Comparison of ENCODE assay signal across 8 cellular contexts in the genomic region with DNA sequence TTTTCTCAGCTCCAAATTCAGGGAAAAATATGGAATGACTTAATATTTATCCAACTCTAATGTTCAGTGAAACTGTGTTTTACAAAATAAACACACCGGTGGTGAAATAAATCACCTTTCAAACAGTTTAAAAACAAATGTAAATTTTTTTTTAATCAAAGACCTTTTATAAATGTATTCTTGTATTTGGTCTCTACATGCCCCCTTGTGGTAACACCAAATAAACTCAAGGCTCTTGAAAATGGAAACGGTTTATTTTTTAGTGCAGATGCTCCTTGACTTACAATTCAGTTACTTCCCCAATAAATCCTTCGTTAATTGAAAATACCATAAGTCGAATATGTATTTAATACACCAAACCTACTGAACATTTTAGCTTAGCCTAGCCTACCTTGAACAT. TPM values are rescaled to one million over a fixed set of nuclear protein-coding genes. Genes with fewer than 3 reads are reported as not detected.
DNase-seq lines count a peak whose midpoint lies in the region; ATAC-seq and TF ChIP-seq lines count a peak whose summit lies in the region.

No MANE protein-coding gene starts in this region.

- H2AFZ ChIP-seq in mesenchymal stem cell (ENCODE audit: low read depth, low read length): no peak overlapping the region

- no peak overlapping the region for H2AK5ac ChIP-seq in mesenchymal stem cell (ENCODE audit: low read length, severe bottlenecking)

- no peak overlapping the region for H3K18ac ChIP-seq in mesenchymal stem cell (ENCODE audit: low read depth in 1 of 2, low read length in 2 of 2)

- H3K4me1 ChIP-seq in mesenchymal stem cell (ENCODE audit: control insufficient read depth, insufficient read depth, low read depth, low read length): no peaks in the 10 kb centered on the region

- H2BK120ac ChIP-seq in mesenchymal stem cell (ENCODE audit: low read depth, low read length): no peak overlapping the region

- H3K9me3 ChIP-seq in mesenchymal stem cell (ENCODE audit: control insufficient read depth, low read length): no peaks in the 10 kb centered on the region

- peak overlapping the region; percentile 86 for H3K9ac ChIP-seq in mesenchymal stem cell (ENCODE audit: low read length)

- no peaks in the 10 kb centered on the region for H3K27me3 ChIP-seq in mesenchymal stem cell (ENCODE audit: control insufficient read depth in 1 of 2, insufficient read depth in 1 of 2, low read length in 2 of 2)

- H3K36me3 Mint-ChIP-seq in brain: no peaks in the 10 kb centered on the region

- no peak overlapping the region for H3K4ac ChIP-seq in mesenchymal stem cell (ENCODE audit: low read depth in 1 of 2, low read length in 2 of 2)

- no peaks in the 10 kb centered on the region for H3K27me3 Mint-ChIP-seq in brain

- no peak overlapping the region for H3K23ac ChIP-seq in mesenchymal stem cell (ENCODE audit: low read length in 2 of 2)

- DNase-seq in COLO829 (ENCODE audit: low spot score) (peak; percentile 7), Kasumi-1 (lab: John Stamatoyannopoulos, UW) (peak; percentile 21 to 50), mesenchymal stem cell (no peak)
- DNase-seq in activated CD4-positive, CD25-positive, alpha-beta regulatory T cell treated with anti-CD3 and anti-CD28 coated beads, Interleukin-2, amount 50 U/mL, for 72 hours: no peak
- DNase-seq in activated CD4-positive, alpha-beta T cell treated with anti-CD3 and anti-CD28 coated beads for 4 hours: no peak

- H3K79me1 ChIP-seq in mesenchymal stem cell (replicated peaks; ENCODE audit: low read length, poor library complexity, severe bottlenecking): no peaks in the 10 kb centered on the region

- H2BK12ac ChIP-seq in mesenchymal stem cell (ENCODE audit: low read length in 2 of 2): no peak overlapping the region

- H3K9me3 Mint-ChIP-seq in brain: no peaks in the 10 kb centered on the region

- no peak overlapping the region for H3K14ac ChIP-seq in mesenchymal stem cell (ENCODE audit: low read length in 2 of 2)

- no peak overlapping the region for H4K8ac ChIP-seq in mesenchymal stem cell (ENCODE audit: low read length)

- no peak overlapping the region for H3K4me3 Mint-ChIP-seq in brain

- H4K91ac ChIP-seq in mesenchymal stem cell (ENCODE audit: low read length): no peak overlapping the region

- 24% methylated on average over 3 of the region's 4 CpGs for WGBS in mesenchymal stem cell

- no peak overlapping the region for H3K4me2 ChIP-seq in mesenchymal stem cell (ENCODE audit: low read length, poor library complexity, severe bottlenecking)

- H2BK15ac ChIP-seq in mesenchymal stem cell (ENCODE audit: low read depth, poor library complexity, severe bottlenecking): no peak overlapping the region

- H3K36me3 ChIP-seq in mesenchymal stem cell (ENCODE audit: control insufficient read depth in 1 of 2, insufficient read depth in 2 of 2, low read depth in 1 of 2, low read length in 2 of 2): no peaks in the 10 kb centered on the region

- ATAC-seq in GM21737 (IDR thresholded peaks at IDR 0.05; ENCODE audit: unreplicated experiment) (no peak), GM21825 (IDR thresholded peaks at IDR 0.05; ENCODE audit: unreplicated experiment) (no peak)

- H3K27ac Mint-ChIP-seq in brain: no peak overlapping the region

- H3K4me3 ChIP-seq in mesenchymal stem cell (ENCODE audit: insufficient read depth in 1 of 2, low read depth in 1 of 2, low read length in 2 of 2): peak overlapping the region in 1 of 2 experiments; percentile 72

- TF ChIP-seq CTCF in brain (conservative IDR thresholded peaks at IDR 0.05): peak; percentile 42 to 59

- H3K27ac ChIP-seq in mesenchymal stem cell (ENCODE audit: low read length, poor library complexity, severe bottlenecking): no peak overlapping the region

- no peaks in the 10 kb centered on the region for H3K4me1 Mint-ChIP-seq in brain

- no peak overlapping the region for H2BK5ac ChIP-seq in mesenchymal stem cell (ENCODE audit: low read depth, low read length, poor library complexity, severe bottlenecking)

RNA-seq across cellular contexts. Expression of a gene that starts 45.9 kb away (rescaled TPM):
- polyA plus RNA-seq in brain (ENCODE audit: insufficient read depth, low read depth, low replicate concordance): 52.8 TPM
- polyA plus RNA-seq in mesenchymal stem cell (2013, experiment 1 of 2): not detected
- polyA plus RNA-seq in mesenchymal stem cell (2013, experiment 2 of 2): not detected

Comparison
In these comparisons a context has a peak if more than half of its experiments do, and no peak if none do; other contexts are left out.
1. DNase-seq: peak in COLO829 (single experiment) and Kasumi-1 (2 of 2); none in mesenchymal stem cell (single experiment), activated CD4-positive, CD25-positive, alpha-beta regulatory T cell treated with anti-CD3 and anti-CD28 coated beads, Interleukin-2, amount 50 U/mL, for 72 hours (single experiment) and activated CD4-positive, alpha-beta T cell treated with anti-CD3 and anti-CD28 coated beads for 4 hours (0 of 2).